ENCODE assay signal across 8 cellular contexts in genomic region chr11:19723572-19724342, GRCh38. TPM values are rescaled to one million over a fixed set of nuclear protein-coding genes. Genes with fewer than 3 reads are reported as not detected.
DNase-seq lines count a peak whose midpoint lies in the region; ATAC-seq and TF ChIP-seq lines count a peak whose summit lies in the region.

No MANE protein-coding gene starts in this region.

- H3K36me3 ChIP-seq in esophagus (ENCODE audit: control insufficient read depth in 2 of 2, insufficient read depth in 2 of 2, low read length in 1 of 2) (no peaks in the 10 kb centered on the region), psoas muscle (ENCODE audit: insufficient read depth in 1 of 2, low read depth in 1 of 2) (no peaks in the 10 kb centered on the region)

- no peak overlapping the region for H3K56ac ChIP-seq in H9 (ENCODE audit: insufficient read length, low read depth, low read length)

- H3K14ac ChIP-seq in H9 (ENCODE audit: insufficient read depth, low read length), result no peak overlapping the region

- no peaks in the 10 kb centered on the region for H3K79me1 ChIP-seq in H9 (ENCODE audit: insufficient read depth, low read depth, low read length, poor library complexity, severe bottlenecking)

- peak overlapping the region; percentile 2 for H3K4me3 Mint-ChIP-seq in activated CD4-positive, alpha-beta memory T cell treated with anti-CD3 and anti-CD28 coated beads, Interleukin-2, amount 10 ng/mL, durations not matched to agents 7 days and 5 days
- no peak overlapping the region for H3K4me3 Mint-ChIP-seq in H9

- peaks cover 23% of the 10 kb centered on the region for H3K4me1 Mint-ChIP-seq in activated CD4-positive, alpha-beta memory T cell treated with anti-CD3 and anti-CD28 coated beads, Interleukin-2, amount 10 ng/mL, durations not matched to agents 7 days and 5 days
- no peaks in the 10 kb centered on the region; a peak in 2 of 4 replicates for H3K4me1 Mint-ChIP-seq in H9

- H2BK20ac ChIP-seq in H9 (ENCODE audit: low read depth, low read length, poor library complexity, severe bottlenecking), result no peak overlapping the region

- peak overlapping the region; percentile 82 for H3K27ac Mint-ChIP-seq in activated CD4-positive, alpha-beta memory T cell treated with anti-CD3 and anti-CD28 coated beads, Interleukin-2, amount 10 ng/mL, durations not matched to agents 7 days and 5 days
- H3K27ac Mint-ChIP-seq in H9, result peak overlapping the region in 1 of 3 experiments; percentile 50; a peak in 2 of 7 replicates

- TF ChIP-seq CTCF in psoas muscle (IDR thresholded peaks at IDR 0.05) (no peak), GM13977 (IDR thresholded peaks at IDR 0.05; ENCODE audit: extremely low read depth, insufficient read depth, missing control alignments) (no peak), H9 (conservative IDR thresholded peaks at IDR 0.05) (no peak)

- H3K4me1 ChIP-seq in esophagus (ENCODE audit: control insufficient read depth in 2 of 2, insufficient read depth in 2 of 2, low read length in 1 of 2), result peaks cover 2 to 12% of the 10 kb centered on the region in 2 donors
- no peaks in the 10 kb centered on the region for H3K4me1 ChIP-seq in psoas muscle
- H3K4me1 ChIP-seq in H9 (ENCODE audit: insufficient read depth, low read length), result no peaks in the 10 kb centered on the region

- 11 to 22% methylated on average over 5 of the region's 5 CpGs for WGBS in esophagus, 2 donors
- 34 to 63% (median 51%) methylated on average over 5 of the region's 5 CpGs for WGBS in psoas muscle, 3 donors
- no CpG with 5 or more reads among the region's 5 CpGs for WGBS in H9 (ENCODE audit: extremely low coverage, insufficient read length, low lambda C conversion rate)

- H3K27me3 Mint-ChIP-seq in activated CD4-positive, alpha-beta memory T cell treated with anti-CD3 and anti-CD28 coated beads, Interleukin-2, amount 10 ng/mL, durations not matched to agents 7 days and 5 days, result no peaks in the 10 kb centered on the region
- H3K27me3 Mint-ChIP-seq in H9 (ENCODE audit: low read depth), result peaks cover 7% of the 10 kb centered on the region

- in situ Hi-C loops in GM13977 (cut with MboI; ENCODE audit: low pct_unique_long_range_greater_than_20kb, low sequenced_read_pairs, unreplicated experiment), result no loop called here

- H3T11ph ChIP-seq in H9 (ENCODE audit: low read length), result no peak overlapping the region

- H3K9me3 ChIP-seq in esophagus (ENCODE audit: control insufficient read depth in 2 of 2, insufficient read depth in 1 of 2, low read depth in 1 of 2, low read length in 1 of 2) (no peaks in the 10 kb centered on the region), psoas muscle (no peaks in the 10 kb centered on the region), H9 (ENCODE audit: control insufficient read depth, low read depth, low read length) (no peaks in the 10 kb centered on the region)

- H2BK12ac ChIP-seq in H9 (ENCODE audit: insufficient read length, low read depth, low read length), result no peak overlapping the region

- H3K9me3 Mint-ChIP-seq in activated CD4-positive, alpha-beta memory T cell treated with anti-CD3 and anti-CD28 coated beads, Interleukin-2, amount 10 ng/mL, durations not matched to agents 7 days and 5 days, result no peaks in the 10 kb centered on the region
- no peaks in the 10 kb centered on the region for H3K9me3 Mint-ChIP-seq in H9

- H3K4me3 ChIP-seq in esophagus (ENCODE audit: low read depth in 1 of 2, low read length in 2 of 2) (no peak overlapping the region), psoas muscle (no peak overlapping the region)

- no peak overlapping the region for H3K4me2 ChIP-seq in H9 (ENCODE audit: insufficient read depth, insufficient read length, low read length)

- no peak overlapping the region for H3K4ac ChIP-seq in H9 (ENCODE audit: low read depth, low read length)

- H4K5ac ChIP-seq in H9 (ENCODE audit: insufficient read length, low read depth, low read length), result no peak overlapping the region

- no peaks in the 10 kb centered on the region for H4K20me1 ChIP-seq in H9 (ENCODE audit: control insufficient read depth, insufficient read depth, insufficient read length)

- DNase-seq in EH (ENCODE audit: low read depth) (peak; percentile 67), psoas muscle (peak; percentile 37 to 57), GM13977 (ENCODE audit: low spot score) (no peak), Kasumi-1 (lab: John Stamatoyannopoulos, UW) (no peak), H9 (no peak)
- peak; percentile 63 for DNase-seq in activated CD4-positive, alpha-beta memory T cell treated with anti-CD3 and anti-CD28 coated beads, Interleukin-2, amount 10 ng/mL, durations not matched to agents 7 days and 5 days

- H3K36me3 Mint-ChIP-seq in activated CD4-positive, alpha-beta memory T cell treated with anti-CD3 and anti-CD28 coated beads, Interleukin-2, amount 10 ng/mL, durations not matched to agents 7 days and 5 days (ENCODE audit: low read depth), result no peaks in the 10 kb centered on the region
- no peaks in the 10 kb centered on the region; a peak in 1 of 7 replicates for H3K36me3 Mint-ChIP-seq in H9 (ENCODE audit: insufficient read depth in 1 of 3, low read depth in 3 of 3)

- H3K27ac ChIP-seq in esophagus (ENCODE audit: low read depth in 2 of 2, low read length in 1 of 2), result peak overlapping the region; percentile 31 to 69
- H3K27ac ChIP-seq in psoas muscle, result no peak overlapping the region
- no peak overlapping the region for H3K27ac ChIP-seq in H9 (ENCODE audit: insufficient read length, low read depth, low read length)

- no peak overlapping the region for H3K23ac ChIP-seq in H9 (ENCODE audit: insufficient read length, low read depth, low read length)

- H2AK5ac ChIP-seq in H9 (ENCODE audit: insufficient read length, low read length), result no peak overlapping the region

- no peak overlapping the region for H2AFZ ChIP-seq in H9 (ENCODE audit: low read length)

- H3K9ac ChIP-seq in H9 (ENCODE audit: extremely low read depth, insufficient read length, low read length), result no peak overlapping the region

- H3K18ac ChIP-seq in H9 (ENCODE audit: insufficient read length, low read depth, low read length), result no peak overlapping the region

- peak in 3 of 4 donors; percentile 40 to 46 (median 45) for ATAC-seq in psoas muscle
- ATAC-seq in GM21737 (IDR thresholded peaks at IDR 0.05; ENCODE audit: unreplicated experiment), result no peak

- POLR2A ChIA-PET in activated CD4-positive, alpha-beta memory T cell treated with anti-CD3 and anti-CD28 coated beads, Interleukin-2, amount 10 ng/mL, durations not matched to agents 7 days and 5 days (lab: Charles Lee), result interaction anchor here (0.9 to 3.7 kb wide), 3 partner anchors 11 to 22 kb away, joined by 3 to 42 read pairs (median 3); partner anchors contain the start of gene NAV2

- no peak overlapping the region for H4K91ac ChIP-seq in H9 (ENCODE audit: insufficient read length, low read depth, low read length)

- no peaks in the 10 kb centered on the region for H3K23me2 ChIP-seq in H9 (ENCODE audit: insufficient read length, low read depth, low read length, poor library complexity, severe bottlenecking)

- H2BK5ac ChIP-seq in H9 (ENCODE audit: insufficient read length, low read length), result no peak overlapping the region

- no peaks in the 10 kb centered on the region for H3K79me2 ChIP-seq in H9 (ENCODE audit: insufficient read depth, low read length)

- H3K27me3 ChIP-seq in esophagus (ENCODE audit: control insufficient read depth in 1 of 2, insufficient read depth in 2 of 2, low read length in 2 of 2), result no peaks in the 10 kb centered on the region
- H3K27me3 ChIP-seq in psoas muscle (ENCODE audit: insufficient read depth in 3 of 3, low read length in 2 of 3), result no peaks in the 10 kb centered on the region
- no peaks in the 10 kb centered on the region; the same call in 1 of the 2 replicates for H3K27me3 ChIP-seq in H9 (ENCODE audit: insufficient read depth, low read length)

- intact Hi-C loops in psoas muscle (cut with DNase I), result no loop called here

- no peak overlapping the region for H2BK15ac ChIP-seq in H9 (ENCODE audit: low read depth, low read length)

- no peak overlapping the region for H4K8ac ChIP-seq in H9 (replicated peaks; ENCODE audit: insufficient read length, low read depth, low read length)

- CTCF ChIA-PET in activated CD4-positive, alpha-beta memory T cell treated with anti-CD3 and anti-CD28 coated beads, Interleukin-2, amount 10 ng/mL, durations not matched to agents 7 days and 5 days (lab: Charles Lee), result interaction anchor here (1.2 to 1.3 kb wide), 2 partner anchors 26 to 164 kb away, joined by 3 to 4 read pairs; no protein-coding TSS in a partner anchor

- no peak overlapping the region for H2BK120ac ChIP-seq in H9 (ENCODE audit: low read depth, low read length, poor library complexity, severe bottlenecking)

RNA-seq across cellular contexts. Expression of gene NAV2, which starts 11.1 kb away (rescaled TPM):
- under 1 TPM; 0.53 to 0.70 TPM for total RNA-seq in activated CD4-positive, alpha-beta memory T cell treated with anti-CD3 and anti-CD28 coated beads, Interleukin-2, amount 10 ng/mL, durations not matched to agents 7 days and 5 days
- 1 to 10 TPM; 4.3 to 9.7 TPM for polyA plus RNA-seq in esophagus
- 10 to 100 TPM in 1 of 4 donors, 1 to 10 TPM in 3; 2.1 to 21.8 (median 4.4) TPM for total RNA-seq in psoas muscle
- polyA plus RNA-seq in psoas muscle, result 1 to 10 TPM in 1 of 3 donors, under 1 TPM in 2; 0.68 to 4.4 (median 0.86) TPM
- 41.0 and 46.3 TPM in 2 replicates for total RNA-seq in H9 (2021)

Comparison
In these comparisons a context has a peak if more than half of its experiments do, and no peak if none do; other contexts are left out.
1. DNase-seq: peak in EH (single experiment), activated CD4-positive, alpha-beta memory T cell treated with anti-CD3 and anti-CD28 coated beads, Interleukin-2, amount 10 ng/mL, durations not matched to agents 7 days and 5 days (single experiment) and psoas muscle (2 of 2); none in GM13977 (single experiment), Kasumi-1 (0 of 2) and H9 (single experiment).
2. H3K27ac ChIP-seq: peak in esophagus (2 of 2); none in psoas muscle (single experiment) and H9 (single experiment).